Comparison of ENCODE assay signal across 24 cellular contexts in genomic region chr22:47619631-47620030, GRCh38.
"Had no signal": no experiment of that assay in that cellular context is flagged by ENCODE, and none has a peak within 500 bp of the region (broad histone marks: within the 10 kb centered on the region; RNA-seq: fewer than 3 reads in every experiment).

No MANE protein-coding gene starts in this region.

- H3K9me3 ChIP-seq: adrenal gland, breast epithelium, neutrophil, pancreas, right lobe of liver, thoracic aorta had no signal

- H3K4me3 ChIP-seq: adrenal gland, breast epithelium, hepatocyte, pancreas, right lobe of liver, SK-N-MC, smooth muscle cell, thoracic aorta had no signal

- ATAC-seq: left ventricle myocardium superior; natural killer cell treated with Interleukin-12 subunit alpha and Interleukin-12 subunit beta and Interleukin-15 and Interleukin-18, amount 100 ng/mL, for 72 hours; pancreas; T-helper 17 cell had no signal

- H3K27ac ChIP-seq: adrenal gland, breast epithelium, hepatocyte, neutrophil, pancreas, right lobe of liver, SK-N-MC, thoracic aorta had no signal

- H3K36me3 ChIP-seq: adrenal gland, breast epithelium, neutrophil, pancreas, right lobe of liver, thoracic aorta had no signal

- H3K27me3 ChIP-seq: adrenal gland, hepatocyte, pancreas, right lobe of liver had no signal

- DNase-seq: activated B cell treated with CpG ODN at 0.5 μM for 24 hours; activated CD4-positive, alpha-beta memory T cell treated with anti-CD3 and anti-CD28 coated beads for 36 hours; activated CD4-positive, alpha-beta T cell treated with anti-CD3 and anti-CD28 coated beads for 48 hours; activated naive CD4-positive, alpha-beta T cell; activated T-cell treated with anti-CD3 and anti-CD28 coated beads, Interleukin-2, amount 50 U/mL, for 1 hour; cerebellar nuclear complex; effector CD4-positive, alpha-beta T cell; foreskin melanocyte; kidney glomerular epithelial cell; left ventricle myocardium superior; right lobe of liver; stimulated activated CD4-positive, alpha-beta T cell treated with anti-CD3 and anti-CD28 coated beads, Interleukin-4, amount 100 ng/mL, for 1 hour; stimulated activated naive CD4-positive, alpha-beta T cell; SW 1271; T-helper 17 cell had no signal

- H3K4me1 ChIP-seq: adrenal gland, breast epithelium, pancreas, right lobe of liver had no signal
